ENCODE assay signal across 31 cellular contexts in the genomic region with DNA sequence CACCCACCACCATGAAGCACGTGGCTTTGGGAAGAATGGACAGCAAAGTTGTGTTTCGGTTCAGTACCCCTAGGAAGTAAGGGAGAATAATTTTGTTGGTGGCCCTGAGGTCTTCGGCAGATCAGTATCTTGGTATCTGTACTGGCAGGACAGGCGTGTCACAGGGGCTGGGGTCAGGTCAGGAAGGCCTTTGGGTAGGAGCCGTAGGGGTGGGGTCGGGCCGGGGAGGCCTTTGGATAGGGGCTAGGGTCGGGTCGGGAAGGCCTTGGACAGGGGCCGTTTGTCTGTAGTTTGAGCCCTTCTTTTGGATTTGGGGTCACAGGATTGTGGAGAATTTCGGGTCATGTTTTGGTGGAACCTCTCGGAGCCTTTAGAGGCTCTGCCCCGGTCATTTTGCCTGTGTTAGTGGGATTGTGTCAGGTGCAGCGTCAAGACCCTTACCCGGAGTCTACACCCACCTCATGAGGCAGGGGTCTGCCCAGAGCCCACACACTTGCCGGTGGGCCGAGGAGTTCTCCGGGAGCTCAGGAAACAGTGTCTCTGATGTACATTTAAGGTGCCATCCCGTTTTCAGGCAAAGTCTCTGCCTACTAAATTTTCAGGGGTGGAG.
"Had no signal": no experiment of that assay in that cellular context is flagged by ENCODE, and none has a peak within 500 bp of the region (broad histone marks: within the 10 kb centered on the region; RNA-seq: fewer than 3 reads in every experiment).

No MANE protein-coding gene starts in this region.

- DNase-seq: activated CD4-positive, alpha-beta memory T cell treated with anti-CD3 and anti-CD28 coated beads, Interleukin-2, amount 10 ng/mL, durations not matched to agents 7 days and 5 days; activated CD4-positive, alpha-beta T cell treated with anti-CD3 and anti-CD28 coated beads for 1 hour; activated CD4-positive, alpha-beta T cell treated with anti-CD3 and anti-CD28 coated beads for 48 hours; activated CD4-positive, CD25-positive, alpha-beta regulatory T cell; activated CD8-positive, alpha-beta memory T cell treated with anti-CD3 and anti-CD28 coated beads for 24 hours; activated CD8-positive, alpha-beta memory T cell treated with anti-CD3 and anti-CD28 coated beads, Interleukin-2, amount 10 ng/mL, durations not matched to agents 7 days and 5 days; activated CD8-positive, alpha-beta memory T cell treated with anti-CD3 and anti-CD28 coated beads, Interleukin-2, amount 50 U/mL, for 48 hours; activated effector memory CD4-positive, alpha-beta T cell treated with Interleukin-2 at 50 U/mL for 16 hours; activated naive CD4-positive, alpha-beta T cell treated with anti-CD3 and anti-CD28 coated beads, Interleukin-2, amount 50 U/mL, for 16 hours; activated naive CD8-positive, alpha-beta T cell treated with anti-CD3 and anti-CD28 coated beads, Interleukin-2, amount 10 ng/mL, durations not matched to agents 7 days and 5 days; activated T-cell treated with anti-CD3 and anti-CD28 coated beads, Interleukin-2, amount 50 U/mL, for 48 hours; amygdala; body of pancreas; caudate nucleus; IMR-90; NCI-H1092 treated with DMSO at 0.1 percent for 48 hours; NCI-H1417 treated with DMSO at 0.1 percent for 48 hours; NCI-H1930; NCI-H2081 treated with DMSO at 0.1 percent for 48 hours; NCI-H345; NCI-H524 treated with DMSO at 0.1 percent for 48 hours; NK-92 treated with Interleukin-12 subunit alpha and Interleukin-12 subunit beta, amount 100 ng/mL, for 24 hours; PC-3; Peyer's patch; RPMI8226; T1000; WERI-Rb-1 had no signal

- H3K9me3 Mint-ChIP-seq: activated CD4-positive, alpha-beta memory T cell treated with anti-CD3 and anti-CD28 coated beads, Interleukin-2, amount 10 ng/mL, durations not matched to agents 7 days and 5 days; activated naive CD8-positive, alpha-beta T cell treated with anti-CD3 and anti-CD28 coated beads, Interleukin-2, amount 10 ng/mL, durations not matched to agents 7 days and 5 days had no signal

- H3K4me3 ChIP-seq: body of pancreas, breast epithelium, K562, Peyer's patch, SK-N-MC had no signal

- H3K36me3 ChIP-seq: breast epithelium, Peyer's patch, WERI-Rb-1 had no signal

- H3K27ac ChIP-seq: body of pancreas, breast epithelium, Peyer's patch, SK-N-MC, WERI-Rb-1 had no signal

- H3K4me1 ChIP-seq: body of pancreas, breast epithelium, Peyer's patch had no signal

- ATAC-seq: activated CD8-positive, alpha-beta memory T cell treated with anti-CD3 and anti-CD28 coated beads, Interleukin-2, amount 10 ng/mL, durations not matched to agents 7 days and 5 days; body of pancreas; K562; PC-3; Right ventricle myocardium inferior had no signal

- H3K27me3 ChIP-seq: body of pancreas, breast epithelium, Peyer's patch had no signal

- H3K4me3 Mint-ChIP-seq: activated CD4-positive, alpha-beta memory T cell treated with anti-CD3 and anti-CD28 coated beads, Interleukin-2, amount 10 ng/mL, durations not matched to agents 7 days and 5 days; activated CD8-positive, alpha-beta memory T cell treated with anti-CD3 and anti-CD28 coated beads, Interleukin-2, amount 10 ng/mL, durations not matched to agents 7 days and 5 days; activated naive CD8-positive, alpha-beta T cell treated with anti-CD3 and anti-CD28 coated beads, Interleukin-2, amount 10 ng/mL, durations not matched to agents 7 days and 5 days had no signal

- H3K4me1 Mint-ChIP-seq: activated CD4-positive, alpha-beta memory T cell treated with anti-CD3 and anti-CD28 coated beads, Interleukin-2, amount 10 ng/mL, durations not matched to agents 7 days and 5 days; activated CD8-positive, alpha-beta memory T cell treated with anti-CD3 and anti-CD28 coated beads, Interleukin-2, amount 10 ng/mL, durations not matched to agents 7 days and 5 days; activated naive CD8-positive, alpha-beta T cell treated with anti-CD3 and anti-CD28 coated beads, Interleukin-2, amount 10 ng/mL, durations not matched to agents 7 days and 5 days had no signal

- H3K9me3 ChIP-seq: body of pancreas, breast epithelium, Peyer's patch had no signal

- H3K27me3 Mint-ChIP-seq: activated CD4-positive, alpha-beta memory T cell treated with anti-CD3 and anti-CD28 coated beads, Interleukin-2, amount 10 ng/mL, durations not matched to agents 7 days and 5 days; activated CD8-positive, alpha-beta memory T cell treated with anti-CD3 and anti-CD28 coated beads, Interleukin-2, amount 10 ng/mL, durations not matched to agents 7 days and 5 days; activated naive CD8-positive, alpha-beta T cell treated with anti-CD3 and anti-CD28 coated beads, Interleukin-2, amount 10 ng/mL, durations not matched to agents 7 days and 5 days had no signal

- H3K36me3 Mint-ChIP-seq: activated CD8-positive, alpha-beta memory T cell treated with anti-CD3 and anti-CD28 coated beads, Interleukin-2, amount 10 ng/mL, durations not matched to agents 7 days and 5 days; activated naive CD8-positive, alpha-beta T cell treated with anti-CD3 and anti-CD28 coated beads, Interleukin-2, amount 10 ng/mL, durations not matched to agents 7 days and 5 days had no signal

- H3K27ac Mint-ChIP-seq: activated CD4-positive, alpha-beta memory T cell treated with anti-CD3 and anti-CD28 coated beads, Interleukin-2, amount 10 ng/mL, durations not matched to agents 7 days and 5 days; activated CD8-positive, alpha-beta memory T cell treated with anti-CD3 and anti-CD28 coated beads, Interleukin-2, amount 10 ng/mL, durations not matched to agents 7 days and 5 days; activated naive CD8-positive, alpha-beta T cell treated with anti-CD3 and anti-CD28 coated beads, Interleukin-2, amount 10 ng/mL, durations not matched to agents 7 days and 5 days had no signal
